ENCODE assay signal across 23 cellular contexts in the genomic region with DNA sequence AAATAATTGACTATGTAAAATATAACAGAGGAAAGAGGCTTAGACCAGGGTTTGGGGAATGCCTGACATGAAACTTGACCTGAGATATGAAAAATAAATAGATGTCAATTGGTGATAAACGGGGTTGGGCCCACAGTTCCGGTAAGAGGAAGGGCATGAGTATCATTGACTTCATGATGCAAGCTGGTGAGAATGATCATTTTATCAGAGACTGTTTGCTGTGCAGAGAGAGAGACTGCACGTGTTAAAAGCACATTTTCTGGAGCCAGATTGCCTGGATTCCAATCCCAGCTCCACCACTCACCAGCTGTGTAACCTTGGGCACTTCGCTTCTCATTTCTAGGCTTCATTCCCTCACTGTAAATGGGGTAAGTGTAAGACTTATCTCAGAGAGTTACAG.
DNase-seq lines count a peak whose midpoint lies in the region; ATAC-seq, FAIRE-seq and TF ChIP-seq lines count a peak whose summit lies in the region.
"Had no signal": no experiment of that assay in that cellular context is flagged by ENCODE, and none has a peak within 500 bp of the region (broad histone marks: within the 10 kb centered on the region; RNA-seq: fewer than 3 reads in every experiment).

No MANE protein-coding gene starts in this region.

- CTCF ChIA-PET in IMR-90 (lab: Yijun Ruan, JAX): no interaction called here
- CTCF ChIA-PET in A673 (lab: Charles Lee): no interaction called here

- TF ChIP-seq POLR2A in IMR-90 (IDR thresholded peaks at IDR 0.05; ENCODE audit: low read depth, low read length): no peak

- peak; percentile 6 for DNase-seq in Caki2 (ENCODE audit: low read depth)
- peak; percentile 66 for DNase-seq in IMR-90
- peak; percentile 25 to 36 for DNase-seq in cardiac fibroblast (ENCODE audit: low read depth in 2 of 2)
- no peak for DNase-seq in left lung
- no peak for DNase-seq in A673 (ENCODE audit: low spot score)
- no peak for DNase-seq in frontal cortex (ENCODE audit: low spot score in 2 of 2)
- DNase-seq in GM19238 (ENCODE audit: insufficient read length, low spot score): no peak
- DNase-seq in activated CD4-positive, alpha-beta T cell treated with anti-CD3 and anti-CD28 coated beads for 1 hour: no peak
- DNase-seq: activated CD4-positive, alpha-beta T cell treated with anti-CD3 and anti-CD28 coated beads, Interleukin-2, amount 10 ng/mL, durations not matched to agents 7 days and 5 days; CD8-positive, alpha-beta T cell; DMS79; erythroblast; left colon; MG63; NCI-H146; NCI-H2171; NCI-H69; nephron progenitor cell; SHP77 had no signal

- intact Hi-C loops in IMR-90 (cut with micrococcal nuclease): no loop called here
- intact Hi-C loops in left lung (cut with DNase I): no loop called here
- intact Hi-C loops in A673 (cut with micrococcal nuclease; ENCODE audit: unreplicated experiment): no loop called here

- dilution Hi-C loops in IMR-90 (cut with HindIII; ENCODE audit: low sequenced_read_pairs, unreplicated experiment): no loop called here

- peak overlapping the region; percentile 67; the same call in 1 of the 3 replicates for H2BK15ac ChIP-seq in IMR-90 (ENCODE audit: low read depth, low read length)

- H2AK5ac ChIP-seq in IMR-90 (ENCODE audit: low read depth, low read length): peak overlapping the region; percentile 15; the same call in 1 of the 2 replicates

- POLR2A ChIA-PET in IMR-90 (lab: Charles Lee; ENCODE audit: unreplicated experiment) (no interaction called here), A673 (lab: Charles Lee; ENCODE audit: low non-redundant PET) (no interaction called here)

- no peak overlapping the region for H3K4me2 ChIP-seq in IMR-90 (ENCODE audit: low read depth, low read length)

- no peaks in the 10 kb centered on the region for H3K9me3 ChIP-seq in IMR-90 (ENCODE audit: control insufficient read depth, insufficient read depth, low read length)
- H3K9me3 ChIP-seq in left lung: no peaks in the 10 kb centered on the region
- H3K9me3 ChIP-seq in A673 (ENCODE audit: low read depth, low read length, poor library complexity, severe bottlenecking): no peaks in the 10 kb centered on the region
- H3K9me3 ChIP-seq: breast epithelium, MG63, suprapubic skin had no signal

- H3K14ac ChIP-seq in IMR-90 (replicated peaks; ENCODE audit: low read depth, low read length): peak overlapping the region; percentile 68; the same call in 1 of the 2 replicates

- H3K4ac ChIP-seq in IMR-90 (ENCODE audit: low read depth, low read length): peak overlapping the region; percentile 64

- peaks cover 4% of the 10 kb centered on the region for H3K9me1 ChIP-seq in IMR-90 (ENCODE audit: insufficient read depth, low read length)

- FAIRE-seq in frontal cortex (lab: Jason Lieb, UNC): no peak

- no peak for TF ChIP-seq RAD21 in IMR-90 (IDR thresholded peaks at IDR 0.05; ENCODE audit: low read length)

- H2AK9ac ChIP-seq in IMR-90 (replicated peaks; ENCODE audit: low read depth, low read length, poor library complexity): no peak overlapping the region

- H2BK120ac ChIP-seq in IMR-90 (ENCODE audit: low read depth, low read length): peak overlapping the region; percentile 78

- H2BK20ac ChIP-seq in IMR-90 (ENCODE audit: low read depth, low read length): peak overlapping the region; percentile 81

- 0 out of 2 replicates have a peak, but pooled peaks cover 3% of the 10 kb centered on the region for H3K4me1 ChIP-seq in IMR-90 (ENCODE audit: control insufficient read depth, insufficient read depth, low read length)
- H3K4me1 ChIP-seq in left lung: no peaks in the 10 kb centered on the region
- no peaks in the 10 kb centered on the region for H3K4me1 ChIP-seq in A673 (ENCODE audit: insufficient read depth, low read length, poor library complexity, severe bottlenecking)
- H3K4me1 ChIP-seq: breast epithelium, suprapubic skin had no signal

- H3K18ac ChIP-seq in IMR-90 (ENCODE audit: low read depth, low read length): 0 out of 2 replicates have a peak overlapping the region, but pooled peaks have one; percentile 49

- H2BK5ac ChIP-seq in IMR-90 (ENCODE audit: low read depth, low read length, poor library complexity, severe bottlenecking): peak overlapping the region; percentile 54

- peak overlapping the region; percentile 27; the same call in 1 of the 2 replicates for H4K5ac ChIP-seq in IMR-90 (ENCODE audit: low read depth, low read length)

- peak; percentile 76 for ATAC-seq in IMR-90 (ENCODE audit: low read depth)
- ATAC-seq in left lung: peak; percentile 74
- ATAC-seq: CD8-positive, alpha-beta T cell; HCT116; left colon; sciatic nerve had no signal

- H3K36me3 ChIP-seq in IMR-90 (ENCODE audit: control insufficient read depth, insufficient read depth, low read length) (no peaks in the 10 kb centered on the region), left lung (no peaks in the 10 kb centered on the region), A673 (ENCODE audit: insufficient read depth, low read length, poor library complexity, severe bottlenecking) (no peaks in the 10 kb centered on the region)
- H3K36me3 ChIP-seq: breast epithelium, MG63, suprapubic skin had no signal

- H3K79me1 ChIP-seq in IMR-90 (ENCODE audit: low read depth in 1 of 2, low read length in 2 of 2): no peaks in the 10 kb centered on the region

- WGBS in IMR-90 (ENCODE audit: extremely low coverage in 2 of 2, insufficient read length in 1 of 2), 2 experiments: 6% methylated on average over 2 of the region's 4 CpGs; no CpG with 5 or more reads in 1 of the 2 experiments

- TF ChIP-seq CTCF in IMR-90 (conservative IDR thresholded peaks at IDR 0.05; ENCODE audit: low read depth, low read length) (no peak), cardiac fibroblast (IDR thresholded peaks at IDR 0.05; ENCODE audit: low read depth, low read length) (no peak), left lung (IDR thresholded peaks at IDR 0.05) (no peak), A673 (conservative IDR thresholded peaks at IDR 0.05; ENCODE audit: low read depth, low read length) (no peak)

- H3K23ac ChIP-seq in IMR-90 (ENCODE audit: low read depth, low read length): no peak overlapping the region; the same call in 1 of the 2 replicates

- peak overlapping the region in 1 of 2 experiments; percentile 43; a peak in 2 of 4 replicates for H4K8ac ChIP-seq in IMR-90 (ENCODE audit: low read depth in 2 of 2, low read length in 2 of 2)

- in situ Hi-C loops in Caki2 (cut with HindIII; ENCODE audit: low pct_unique_long_range_greater_than_20kb, low sequenced_read_pairs) (no loop called here), IMR-90 (cut with MboI; ENCODE audit: low sequenced_read_pairs) (no loop called here)

- H3K27me3 ChIP-seq in IMR-90 (ENCODE audit: control insufficient read depth, insufficient read depth, low read length) (no peaks in the 10 kb centered on the region), left lung (no peaks in the 10 kb centered on the region), A673 (replicated peaks; ENCODE audit: insufficient read depth, low read depth, low read length, poor library complexity) (peaks cover 15% of the 10 kb centered on the region)
- H3K27me3 ChIP-seq: breast epithelium, MG63, suprapubic skin had no signal

- no peak overlapping the region for H3K9ac ChIP-seq in IMR-90 (ENCODE audit: low read depth, low read length)

- no TSS peak for BruUV-seq in IMR-90 (replicated peaks; lab: Mats Ljungman, UMichigan)
- no TSS peak for BruUV-seq in A673 (replicated peaks; lab: Mats Ljungman, UMichigan)

- peak overlapping the region; percentile 60 for H4K91ac ChIP-seq in IMR-90 (ENCODE audit: insufficient read depth, low read depth, low read length)

- no peak overlapping the region for H3K4me3 ChIP-seq in IMR-90 (ENCODE audit: insufficient read depth, low read depth, low read length)
- no peak overlapping the region for H3K4me3 ChIP-seq in cardiac fibroblast (replicated peaks in 1 of 2; ENCODE audit: low read depth in 2 of 2, low read length in 2 of 2)
- H3K4me3 ChIP-seq in left lung: no peak overlapping the region
- H3K4me3 ChIP-seq in A673 (ENCODE audit: low read depth, low read length, poor library complexity, severe bottlenecking): no peak overlapping the region
- H3K4me3 ChIP-seq: breast epithelium, MG63, suprapubic skin had no signal

- H3K27ac ChIP-seq in IMR-90 (ENCODE audit: insufficient read depth, low read length) (no peak overlapping the region), left lung (no peak overlapping the region), A673 (ENCODE audit: low read depth, low read length, poor library complexity, severe bottlenecking) (no peak overlapping the region)
- H3K27ac ChIP-seq: breast epithelium, suprapubic skin had no signal

- H4K20me1 ChIP-seq in IMR-90 (ENCODE audit: insufficient read depth, low read length): no peaks in the 10 kb centered on the region

- peak overlapping the region; percentile 77 for H2AFZ ChIP-seq in IMR-90 (replicated peaks; ENCODE audit: low read length, poor library complexity)

- H3K56ac ChIP-seq in IMR-90 (ENCODE audit: extremely low read depth, insufficient read depth, low read length): no peak overlapping the region

TF ChIP-seq in IMR-90, 13 proteins besides CTCF, POLR2A, EP300 and RAD21:
- no peak for TF ChIP-seq FOS (IDR thresholded peaks at IDR 0.05; ENCODE audit: low read depth, low read length)
- TF ChIP-seq ELK1 (IDR thresholded peaks at IDR 0.05; ENCODE audit: borderline replicate concordance, low read depth, low read length): no peak
- no peak for TF ChIP-seq MXI1 (IDR thresholded peaks at IDR 0.05; ENCODE audit: borderline replicate concordance, low read depth, low read length)
- TF ChIP-seq RCOR1 (IDR thresholded peaks at IDR 0.05; ENCODE audit: insufficient replicate concordance, low read length): no peak
- TF ChIP-seq BHLHE40 (IDR thresholded peaks at IDR 0.05; ENCODE audit: low read depth, low read length): peak; percentile 45; the same call in 1 of the 2 replicates
- no peak for TF ChIP-seq RFX5 (IDR thresholded peaks at IDR 0.05; ENCODE audit: low read depth, low read length)
- no peak for TF ChIP-seq USF2 (IDR thresholded peaks at IDR 0.05; ENCODE audit: low read depth, low read length)
TF ChIP-seq in IMR-90: peak in this region for 1.

Comparison
In these comparisons a context has a peak if more than half of its experiments do, and no peak if none do; other contexts are left out.
1. DNase-seq: peak in Caki2 (single experiment), IMR-90 (single experiment) and cardiac fibroblast (2 of 2); none in left lung (0 of 2), A673 (single experiment), frontal cortex (0 of 2), GM19238 (single experiment) and activated CD4-positive, alpha-beta T cell treated with anti-CD3 and anti-CD28 coated beads for 1 hour (single experiment).